ENCODE assay signal across 9 cellular contexts in genomic region chr9:121498150-121498486, GRCh38. TPM values are rescaled to one million over a fixed set of nuclear protein-coding genes. Genes with fewer than 3 reads are reported as not detected.
DNase-seq lines count a peak whose midpoint lies in the region; ATAC-seq and TF ChIP-seq lines count a peak whose summit lies in the region.
"Had no signal": no experiment of that assay in that cellular context is flagged by ENCODE, and none has a peak within 500 bp of the region (broad histone marks: within the 10 kb centered on the region; RNA-seq: fewer than 3 reads in every experiment).

No MANE protein-coding gene starts in this region.

- H3K36me3 ChIP-seq in CD4-positive, alpha-beta memory T cell (ENCODE audit: insufficient read depth, low read length), result no peaks in the 10 kb centered on the region
- H3K36me3 ChIP-seq in testis (ENCODE audit: low read depth, missing control alignments), result no peaks in the 10 kb centered on the region

- peak overlapping the region; percentile 67 to 93 (median 82) for H3K4me3 Mint-ChIP-seq in CD4-positive, alpha-beta memory T cell
- H3K4me3 Mint-ChIP-seq in activated CD4-positive, alpha-beta T cell treated with anti-CD3 and anti-CD28 coated beads, Interleukin-2, amount 10 ng/mL, durations not matched to agents 24 days and 14 days, result peak overlapping the region; percentile 67

- peaks cover 2 to 11% (median 6%) of the 10 kb centered on the region in 8 donors for H3K9me3 Mint-ChIP-seq in CD4-positive, alpha-beta memory T cell
- H3K9me3 Mint-ChIP-seq in activated CD4-positive, alpha-beta T cell treated with anti-CD3 and anti-CD28 coated beads, Interleukin-2, amount 10 ng/mL, durations not matched to agents 24 days and 14 days, result peaks cover 10% of the 10 kb centered on the region

- H3K27me3 ChIP-seq in CD4-positive, alpha-beta memory T cell (ENCODE audit: insufficient read depth, low read length), result peaks cover 12% of the 10 kb centered on the region
- H3K27me3 ChIP-seq in testis, result no peaks in the 10 kb centered on the region

- peaks cover 11 to 26% (median 18%) of the 10 kb centered on the region in 4 donors for H3K4me1 Mint-ChIP-seq in CD4-positive, alpha-beta memory T cell
- H3K4me1 Mint-ChIP-seq in activated CD4-positive, alpha-beta T cell treated with anti-CD3 and anti-CD28 coated beads, Interleukin-2, amount 10 ng/mL, durations not matched to agents 24 days and 14 days, result peaks cover 15% of the 10 kb centered on the region

- peak overlapping the region in 1 of 2 donors; percentile 28 for H3K4me3 ChIP-seq in CD4-positive, alpha-beta memory T cell (ENCODE audit: low read length in 2 of 2)
- peak overlapping the region; percentile 38 for H3K4me3 ChIP-seq in epithelial cell of esophagus (ENCODE audit: low read length)
- peak overlapping the region; percentile 59 to 66 for H3K4me3 ChIP-seq in testis

- no peak for TF ChIP-seq POLR2A in testis (IDR thresholded peaks at IDR 0.05)

- CTCF ChIA-PET in CD4-positive, alpha-beta memory T cell (lab: Charles Lee; ENCODE audit: partially characterized antibody), result interaction anchor here (1.3 kb wide), 1 partner anchor 178 kb away, joined by 4 read pairs; no protein-coding TSS in a partner anchor

- WGBS in testis, 2 donors, result 7 to 8% methylated on average over 4 of the region's 4 CpGs

- peak in 4 of 5 donors; percentile 19 to 32 (median 26) for DNase-seq in CD4-positive, alpha-beta memory T cell
- peak; percentile 79 for DNase-seq in GM19240 (ENCODE audit: insufficient read length, low spot score)
- DNase-seq in NCI-H226, result peak; percentile 62
- peak; percentile 84 for DNase-seq in activated CD4-positive, alpha-beta T cell treated with anti-CD3 and anti-CD28 coated beads, Interleukin-2, amount 10 ng/mL, durations not matched to agents 24 days and 14 days
- peak; percentile 85 for DNase-seq in epithelial cell of esophagus (ENCODE audit: low read depth)
- DNase-seq in middle frontal gyrus (ENCODE audit: extremely low spot score, low spot score), result peak; percentile 58
- DNase-seq in testis, result peak; percentile 77

- TF ChIP-seq CTCF in epithelial cell of esophagus (IDR thresholded peaks at IDR 0.05; ENCODE audit: insufficient read depth, low read depth, low read length, missing control alignments) (peak; percentile 77), testis (IDR thresholded peaks at IDR 0.05) (peak; percentile 59 to 72 (median 69))

- no peak overlapping the region for H3K27ac ChIP-seq in CD4-positive, alpha-beta memory T cell (ENCODE audit: low read depth, low read length)
- no peak overlapping the region for H3K27ac ChIP-seq in testis

- ATAC-seq in HG03442 (IDR thresholded peaks at IDR 0.05; ENCODE audit: unreplicated experiment), result peak; percentile 71

- no peaks in the 10 kb centered on the region for H3K9me3 ChIP-seq in CD4-positive, alpha-beta memory T cell (ENCODE audit: control insufficient read depth in 1 of 2, low read length in 2 of 2)
- no peaks in the 10 kb centered on the region for H3K9me3 ChIP-seq in testis

- H3K27ac Mint-ChIP-seq in CD4-positive, alpha-beta memory T cell, result no peak overlapping the region
- no peak overlapping the region for H3K27ac Mint-ChIP-seq in activated CD4-positive, alpha-beta T cell treated with anti-CD3 and anti-CD28 coated beads, Interleukin-2, amount 10 ng/mL, durations not matched to agents 24 days and 14 days

- peaks cover 45% of the 10 kb centered on the region in 2 donors for H3K27me3 Mint-ChIP-seq in CD4-positive, alpha-beta memory T cell
- peaks cover 59% of the 10 kb centered on the region for H3K27me3 Mint-ChIP-seq in activated CD4-positive, alpha-beta T cell treated with anti-CD3 and anti-CD28 coated beads, Interleukin-2, amount 10 ng/mL, durations not matched to agents 24 days and 14 days

- POLR2A ChIA-PET in CD4-positive, alpha-beta memory T cell (lab: Charles Lee; ENCODE audit: partially characterized antibody), result no interaction called here

- peaks cover 0 to 9% of the 10 kb centered on the region in 2 donors for H3K36me3 Mint-ChIP-seq in CD4-positive, alpha-beta memory T cell
- H3K36me3 Mint-ChIP-seq in activated CD4-positive, alpha-beta T cell treated with anti-CD3 and anti-CD28 coated beads, Interleukin-2, amount 10 ng/mL, durations not matched to agents 24 days and 14 days (ENCODE audit: low read depth), result no peaks in the 10 kb centered on the region

- intact Hi-C loops in CD4-positive, alpha-beta memory T cell (cut with micrococcal nuclease), result no loop called here
- intact Hi-C loops in activated CD4-positive, alpha-beta T cell treated with anti-CD3 and anti-CD28 coated beads, Interleukin-2, amount 10 ng/mL, durations not matched to agents 24 days and 14 days (cut with micrococcal nuclease), result loop anchor here (1.0 to 5.0 kb wide), 2 partner anchors 36 to 52 kb away; no protein-coding TSS in a partner anchor
- intact Hi-C loops in testis (cut with DNase I; ENCODE audit: low total_unique reads), result no loop called here

- H3K4me1 ChIP-seq in CD4-positive, alpha-beta memory T cell (ENCODE audit: insufficient read depth, low read length), result peaks cover 21% of the 10 kb centered on the region
- H3K4me1 ChIP-seq in testis, result peaks cover 21% of the 10 kb centered on the region

RNA-seq across cellular contexts. Expression of gene GGTA1, which starts 1.5 kb away (rescaled TPM):
- not detected for total RNA-seq in CD4-positive, alpha-beta memory T cell
- not detected for polyA plus RNA-seq in CD4-positive, alpha-beta memory T cell
- total RNA-seq in activated CD4-positive, alpha-beta T cell treated with anti-CD3 and anti-CD28 coated beads, Interleukin-2, amount 10 ng/mL, durations not matched to agents 24 days and 14 days, result 0.14 TPM in 1 of 2 replicates, not detected in the other
- 1 to 10 TPM; 2.2 to 2.4 TPM for total RNA-seq in testis
- polyA plus RNA-seq in testis (ENCODE audit: insufficient read depth, low read depth, low replicate concordance), result 8.9 TPM
- total RNA-seq: activated CD8-positive, alpha-beta memory T cell treated with anti-CD3 and anti-CD28 coated beads for 36 hours had no signal

Comparison
In these comparisons a context has a peak if more than half of its experiments do, and no peak if none do; other contexts are left out.
1. DNase-seq: peak in every context shown above with its lines; median percentile 85 in epithelial cell of esophagus; 84 in activated CD4-positive, alpha-beta T cell treated with anti-CD3 and anti-CD28 coated beads, Interleukin-2, amount 10 ng/mL, durations not matched to agents 24 days and 14 days; 79 in GM19240; 77 in testis; 62 in NCI-H226; 58 in middle frontal gyrus; 26 in CD4-positive, alpha-beta memory T cell.